11 cellular contexts compared by ENCODE assay signal in the genomic region with DNA sequence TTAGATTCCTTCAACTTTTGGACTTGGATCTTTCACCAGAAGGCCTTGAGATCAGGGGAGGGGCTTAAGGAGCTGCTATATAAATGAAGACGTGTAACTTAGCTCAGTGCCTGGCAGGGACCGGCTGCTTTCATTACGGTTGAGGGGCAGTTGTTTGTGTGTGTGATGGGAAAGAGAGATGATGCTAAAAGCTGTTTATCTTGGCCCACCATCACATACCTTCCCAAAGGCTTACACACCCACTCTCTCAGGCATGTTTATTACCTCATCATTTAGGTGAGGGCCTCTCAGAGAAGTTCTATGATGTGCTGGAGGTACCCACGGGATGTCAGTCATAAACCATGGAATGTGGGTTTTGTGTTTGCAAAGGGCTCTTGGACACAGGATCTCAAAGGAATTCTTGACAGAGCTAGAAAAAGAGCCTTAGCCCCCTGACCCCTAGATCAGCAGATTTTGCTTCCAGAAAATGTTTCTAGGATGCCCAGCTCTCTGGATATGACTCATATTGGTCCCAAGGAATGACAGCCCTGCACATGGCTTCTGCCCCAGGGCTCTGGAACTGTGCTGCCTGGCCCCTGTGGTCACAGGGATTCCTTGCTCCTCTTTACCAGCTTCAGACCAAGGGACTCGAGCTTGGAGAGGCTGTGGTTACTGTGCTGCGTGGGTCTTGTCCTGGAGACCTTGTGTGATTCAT. TPM values are rescaled to one million over a fixed set of nuclear protein-coding genes. Genes with fewer than 3 reads are reported as not detected.
A peak's percentile ranks its signal among the peaks of the same experiment; 100 is the strongest.
DNase-seq lines count a peak whose midpoint lies in the region; ATAC-seq, FAIRE-seq and TF ChIP-seq lines count a peak whose summit lies in the region.
"Had no signal": no experiment of that assay in that cellular context is flagged by ENCODE, and none has a peak within 500 bp of the region (broad histone marks: within the 10 kb centered on the region; RNA-seq: fewer than 3 reads in every experiment).

No MANE protein-coding gene starts in this region.

- H3K27ac ChIP-seq in esophagus squamous epithelium (peak overlapping the region; percentile 80 to 96 (median 90)), trophoblast cell (ENCODE audit: low read depth, low read length) (peak overlapping the region; percentile 83)

- 44% methylated on average over 4 to 6 of the region's 6 CpGs for WGBS in esophagus squamous epithelium, 2 donors
- WGBS in trophoblast cell (ENCODE audit: extremely low coverage, insufficient coverage, insufficient read length), result no CpG with 5 or more reads among the region's 6 CpGs

- peak overlapping the region; percentile 69 for H2BK5ac ChIP-seq in trophoblast cell (ENCODE audit: low read depth, low read length, poor library complexity)

- H3K79me2 ChIP-seq in trophoblast cell (ENCODE audit: control insufficient read depth, insufficient read depth, low read length, poor library complexity), result no peaks in the 10 kb centered on the region

- ATAC-seq in HG03520 (IDR thresholded peaks at IDR 0.05; ENCODE audit: unreplicated experiment) (no peak), HG03159 (IDR thresholded peaks at IDR 0.05; ENCODE audit: unreplicated experiment) (no peak)

- no peak overlapping the region for H2AK5ac ChIP-seq in trophoblast cell (ENCODE audit: low read length)

- no peaks in the 10 kb centered on the region for H3K36me3 ChIP-seq in esophagus squamous epithelium
- no peaks in the 10 kb centered on the region for H3K36me3 ChIP-seq in trophoblast cell (ENCODE audit: control insufficient read depth in 1 of 2, insufficient read depth in 2 of 2, low read length in 2 of 2)

- H3K27me3 ChIP-seq in esophagus squamous epithelium (no peaks in the 10 kb centered on the region), trophoblast cell (ENCODE audit: insufficient read depth, low read length) (no peaks in the 10 kb centered on the region)

- H2BK12ac ChIP-seq in trophoblast cell (ENCODE audit: low read length), result no peak overlapping the region

- peaks cover 20 to 51% (median 47%) of the 10 kb centered on the region in 3 donors for H3K4me1 ChIP-seq in esophagus squamous epithelium
- peaks cover 12 to 14% of the 10 kb centered on the region in 2 experiments for H3K4me1 ChIP-seq in trophoblast cell (ENCODE audit: control insufficient read depth in 1 of 2, insufficient read depth in 2 of 2, low read length in 2 of 2)

- no peak for TF ChIP-seq CTCF in esophagus squamous epithelium (IDR thresholded peaks at IDR 0.05)

- H4K12ac ChIP-seq in trophoblast cell (ENCODE audit: low read depth, low read length), result no peak overlapping the region

- H3K14ac ChIP-seq in trophoblast cell (ENCODE audit: low read length), result no peak overlapping the region

- H3K79me1 ChIP-seq in trophoblast cell (ENCODE audit: low read length), result peaks cover 14% of the 10 kb centered on the region

- intact Hi-C loops in esophagus squamous epithelium (cut with DNase I), result no loop called here

- H3K4me2 ChIP-seq in trophoblast cell (ENCODE audit: low read length), result no peak overlapping the region

- no peak overlapping the region for H3K4ac ChIP-seq in trophoblast cell (ENCODE audit: low read depth, low read length)

- H3K9me3 ChIP-seq in esophagus squamous epithelium, result no peaks in the 10 kb centered on the region
- H3K9me3 ChIP-seq in trophoblast cell (ENCODE audit: insufficient read depth, low read depth, low read length), result no peaks in the 10 kb centered on the region

- peak; percentile 62 for DNase-seq in AG20443 (ENCODE audit: low spot score)
- peak; percentile 96 for DNase-seq in RCC 7860 (ENCODE audit: low spot score)
- no peak for DNase-seq in esophagus squamous epithelium (lab: John Stamatoyannopoulos, UW)
- DNase-seq in trophoblast cell, result peak; percentile 93 to 95
- no peak for DNase-seq in DMS153 treated with DMSO at 0.1 percent for 48 hours (lab: John Stamatoyannopoulos, UW; ENCODE audit: unreplicated experiment)
- DNase-seq in NCI-H1105 (lab: John Stamatoyannopoulos, UW), result no peak
- DNase-seq: activated CD4-positive, alpha-beta memory T cell treated with anti-CD3 and anti-CD28 coated beads, Interleukin-2, amount 10 ng/mL, durations not matched to agents 7 days and 5 days; glutamatergic neuron; NCI-H1930 had no signal

- H4K91ac ChIP-seq in trophoblast cell (ENCODE audit: low read depth, low read length), result peak overlapping the region; percentile 87

- TF ChIP-seq POLR2A in esophagus squamous epithelium (IDR thresholded peaks at IDR 0.05), result no peak

- H3K18ac ChIP-seq in trophoblast cell (ENCODE audit: low read length), result no peak overlapping the region

- peak; percentile 90 for FAIRE-seq in RCC 7860 (lab: Jason Lieb, UNC)

- H2AFZ ChIP-seq in trophoblast cell (ENCODE audit: insufficient read depth, low read length, poor library complexity), result no peak overlapping the region

- H3K23ac ChIP-seq in trophoblast cell (ENCODE audit: low read length), result no peak overlapping the region

- H4K8ac ChIP-seq in trophoblast cell (ENCODE audit: low read depth, low read length), result no peak overlapping the region

- H3K4me3 ChIP-seq in esophagus squamous epithelium (no peak overlapping the region), trophoblast cell (ENCODE audit: low read depth, low read length) (no peak overlapping the region)

- no peak overlapping the region for H3K9ac ChIP-seq in trophoblast cell (ENCODE audit: low read length)

- H2BK120ac ChIP-seq in trophoblast cell (ENCODE audit: insufficient read depth, low read length, poor library complexity), result peak overlapping the region; percentile 77

RNA-seq across cellular contexts. Expression of gene SMAD3, which starts 15.9 kb away (rescaled TPM):
- 100 to 1,000 TPM in 2 of 4 donors, 10 to 100 TPM in 2; 70.8 to 134 (median 105) TPM for total RNA-seq in esophagus squamous epithelium
- polyA plus RNA-seq in trophoblast cell (2013), result 49.5 and 54.4 TPM in 2 replicates

Comparison
In these comparisons a context has a peak if more than half of its experiments do, and no peak if none do; other contexts are left out.
1. DNase-seq: peak in AG20443 (single experiment), RCC 7860 (single experiment) and trophoblast cell (2 of 2); none in esophagus squamous epithelium (single experiment), DMS153 treated with DMSO at 0.1 percent for 48 hours (single experiment) and NCI-H1105 (single experiment).